ENCODE assay signal across 14 cellular contexts in the genomic region with DNA sequence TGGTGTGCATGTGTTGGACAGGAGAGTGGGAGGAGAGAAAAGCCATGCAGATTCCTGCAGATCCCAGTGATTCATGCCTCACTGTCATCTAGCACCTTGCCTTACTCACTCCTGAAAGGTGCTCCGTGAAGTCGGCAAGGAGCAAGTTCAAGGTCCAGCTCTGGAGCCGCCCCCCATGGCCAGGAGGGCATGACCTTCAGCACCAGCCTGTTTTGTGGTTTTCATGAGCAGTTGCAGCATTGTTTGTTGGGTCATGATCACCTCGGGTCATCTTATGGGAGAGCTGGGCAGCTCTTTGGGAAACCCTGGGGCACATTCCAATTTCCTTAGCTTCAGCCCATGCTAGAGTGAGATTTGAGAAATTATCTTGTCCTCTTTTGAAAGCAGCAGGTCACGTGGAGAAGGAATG.
"Had no signal": no experiment of that assay in that cellular context is flagged by ENCODE, and none has a peak within 500 bp of the region (broad histone marks: within the 10 kb centered on the region; RNA-seq: fewer than 3 reads in every experiment).

No MANE protein-coding gene starts in this region.

- H3K36me3 ChIP-seq: brain microvascular endothelial cell, esophagus muscularis mucosa, thyroid gland, vagina had no signal

- H3K27ac Mint-ChIP-seq: activated CD8-positive, alpha-beta memory T cell treated with anti-CD3 and anti-CD28 coated beads, Interleukin-2, amount 10 ng/mL, durations not matched to agents 7 days and 5 days; activated naive CD4-positive, alpha-beta T cell treated with anti-CD3 and anti-CD28 coated beads, Interleukin-2, amount 50 U/mL, for 72 hours; activated T-cell treated with anti-CD3 and anti-CD28 coated beads, Interleukin-2, amount 50 U/mL, for 24 hours; endodermal cell had no signal

- H3K4me1 Mint-ChIP-seq: activated CD8-positive, alpha-beta memory T cell treated with anti-CD3 and anti-CD28 coated beads, Interleukin-2, amount 10 ng/mL, durations not matched to agents 7 days and 5 days; neural crest cell had no signal

- H3K4me3 Mint-ChIP-seq: activated CD8-positive, alpha-beta memory T cell treated with anti-CD3 and anti-CD28 coated beads, Interleukin-2, amount 10 ng/mL, durations not matched to agents 7 days and 5 days; activated T-cell treated with anti-CD3 and anti-CD28 coated beads, Interleukin-2, amount 50 U/mL, for 24 hours; endodermal cell; neural crest cell had no signal

- H3K27ac ChIP-seq: brain microvascular endothelial cell, esophagus muscularis mucosa, thyroid gland, vagina had no signal

- H3K36me3 Mint-ChIP-seq: activated CD8-positive, alpha-beta memory T cell treated with anti-CD3 and anti-CD28 coated beads, Interleukin-2, amount 10 ng/mL, durations not matched to agents 7 days and 5 days had no signal

- H3K27me3 ChIP-seq: brain microvascular endothelial cell, thyroid gland, vagina had no signal

- H3K9me3 ChIP-seq: thyroid gland, vagina had no signal

- H3K4me3 ChIP-seq: esophagus muscularis mucosa, thyroid gland, vagina had no signal

- DNase-seq: activated CD4-positive, alpha-beta T cell treated with anti-CD3 and anti-CD28 coated beads for 1 hour; activated CD4-positive, alpha-beta T cell treated with anti-CD3 and anti-CD28 coated beads, Interleukin-2, amount 50 U/mL, for 48 hours; activated CD8-positive, alpha-beta memory T cell treated with anti-CD3 and anti-CD28 coated beads, Interleukin-2, amount 10 ng/mL, durations not matched to agents 7 days and 5 days; activated effector memory CD4-positive, alpha-beta T cell treated with anti-CD3 and anti-CD28 coated beads, Interleukin-2, amount 50 U/mL, for 16 hours; activated T-cell treated with anti-CD3 and anti-CD28 coated beads, Interleukin-2, amount 50 U/mL, for 24 hours; brain microvascular endothelial cell; endodermal cell; left ventricle myocardium superior; T-helper 2 cell; thyroid gland had no signal

- ATAC-seq: activated CD8-positive, alpha-beta memory T cell treated with anti-CD3 and anti-CD28 coated beads, Interleukin-2, amount 10 ng/mL, durations not matched to agents 7 days and 5 days; activated naive CD4-positive, alpha-beta T cell treated with anti-CD3 and anti-CD28 coated beads, Interleukin-2, amount 50 U/mL, for 72 hours; left ventricle myocardium superior had no signal

- H3K9me3 Mint-ChIP-seq: activated T-cell treated with anti-CD3 and anti-CD28 coated beads, Interleukin-2, amount 50 U/mL, for 24 hours; neural crest cell had no signal
